Comparison of ENCODE assay signal across 1 cellular context in genomic region chr12:26870491-26871419, GRCh38.
A peak's percentile ranks its signal among the peaks of the same experiment; 100 is the strongest.
TF ChIP-seq lines count a peak whose summit lies in the region.

No MANE protein-coding gene starts in this region.

TF ChIP-seq in HEK293, 187 proteins besides CTCF, POLR2A, EP300 and RAD21 (continued from another document):
- TF ChIP-seq PRDM10 (tag by site-specific recombination; IDR thresholded peaks at IDR 0.05) (peak; percentile 50; the same call in 1 of the 2 replicates), ZNF335 (tag by site-specific recombination; conservative IDR thresholded peaks at IDR 0.05) (peak; percentile 76), ZBTB17 (tag by site-specific recombination; IDR thresholded peaks at IDR 0.05) (0 out of 2 replicates have a peak, but pooled peaks have one; percentile 36)
